25 cellular contexts compared by ENCODE assay signal in the genomic region with DNA sequence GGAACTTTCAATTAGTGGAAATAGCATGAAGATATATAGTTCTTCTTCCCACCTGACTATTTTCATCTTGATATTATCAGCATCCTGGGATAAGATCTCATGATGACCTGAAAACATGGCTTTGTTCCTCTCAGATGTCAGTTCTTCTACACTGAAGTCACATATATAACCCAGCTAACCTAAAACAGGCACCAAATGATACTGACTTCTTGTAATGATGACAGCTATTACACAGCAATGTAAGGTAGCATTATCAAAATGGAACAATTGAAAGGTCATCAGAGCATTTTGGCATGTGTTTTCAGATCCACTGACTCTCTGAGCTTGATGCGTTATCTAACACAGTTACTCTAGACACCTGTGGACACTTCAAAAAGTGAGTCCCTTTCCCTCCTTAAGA.
DNase-seq lines count a peak whose midpoint lies in the region; ATAC-seq, FAIRE-seq and TF ChIP-seq lines count a peak whose summit lies in the region.
"Had no signal": no experiment of that assay in that cellular context is flagged by ENCODE, and none has a peak within 500 bp of the region (broad histone marks: within the 10 kb centered on the region; RNA-seq: fewer than 3 reads in every experiment).

No MANE protein-coding gene starts in this region.

- no peak overlapping the region for H3K27ac ChIP-seq in RWPE1
- H3K27ac ChIP-seq: ovary, Peyer's patch, transverse colon had no signal

- no peak for DNase-seq in activated T-cell treated with anti-CD3 and anti-CD28 coated beads, Interleukin-2, amount 50 U/mL, for 72 hours
- DNase-seq in activated T-cell treated with anti-CD3 and anti-CD28 coated beads, Interleukin-2, amount 50 U/mL, for 1 hour: no peak
- DNase-seq in GM19239 (ENCODE audit: insufficient read length, low spot score) (no peak), DMS153 (lab: John Stamatoyannopoulos, UW) (no peak), RWPE1 (ENCODE audit: low spot score) (no peak)
- no peak for DNase-seq in activated T-helper 2 cell treated with anti-CD3 and anti-CD28 coated beads, Interferon-gamma antibody, Interleukin-2, Interleukin-4, amounts not matched to agents 10 μg/mL and 5 μg/mL and 100 μg/mL, durations not matched to agents 14 hours and 24 hours and 36 hours (ENCODE audit: low spot score)
- DNase-seq: activated CD8-positive, alpha-beta memory T cell treated with anti-CD3 and anti-CD28 coated beads, Interleukin-2, amount 50 U/mL, for 4 hours; aorta; Caco-2; mammary epithelial cell; NCI-H1092 treated with DMSO at 0.1 percent for 48 hours; NCI-H1930; NCI-H2227 treated with DMSO at 0.1 percent for 48 hours; NCI-H526 treated with DMSO at 0.1 percent for 48 hours; nephron progenitor cell; ovary; Peyer's patch; retina; small intestine; stimulated activated CD8-positive, alpha-beta memory T cell treated with anti-CD3 and anti-CD28 coated beads, Interleukin-4, amount 100 ng/mL, for 48 hours; transverse colon had no signal

- POLR2A ChIA-PET in RWPE1 (lab: Yijun Ruan, JAX; ENCODE audit: low non-redundant PET): no interaction called here

- peaks cover under 1 to 2% of the 10 kb centered on the region in 2 donors for H3K9me3 Mint-ChIP-seq in activated T-cell treated with anti-CD3 and anti-CD28 coated beads, Interleukin-2, amount 50 U/mL, for 72 hours
- peaks cover 5% of the 10 kb centered on the region for H3K9me3 Mint-ChIP-seq in activated T-helper 2 cell treated with anti-CD3 and anti-CD28 coated beads, Interferon-gamma antibody, Interleukin-2, Interleukin-4, amounts not matched to agents 10 μg/mL and 5 μg/mL and 100 μg/mL, durations not matched to agents 14 hours and 24 hours and 36 hours
- peaks cover 5% of the 10 kb centered on the region for H3K9me3 Mint-ChIP-seq in stimulated activated naive CD8-positive, alpha-beta T cell treated with anti-CD3 and anti-CD28 coated beads, Interleukin-15, Interleukin-2, amounts not matched to agents 100 ng/mL and 50 ng/mL, for 24 hours
- H3K9me3 Mint-ChIP-seq: dendritic cell treated with granulocyte-macrophage colony-stimulating factor and Interleukin-4, amounts not matched to agents 40 ng/mL and 50 ng/mL, for 4 days had no signal

- H3K27me3 Mint-ChIP-seq in activated T-cell treated with anti-CD3 and anti-CD28 coated beads, Interleukin-2, amount 50 U/mL, for 72 hours (ENCODE audit: low read depth): no peaks in the 10 kb centered on the region
- H3K27me3 Mint-ChIP-seq in activated T-helper 2 cell treated with anti-CD3 and anti-CD28 coated beads, Interferon-gamma antibody, Interleukin-2, Interleukin-4, amounts not matched to agents 10 μg/mL and 5 μg/mL and 100 μg/mL, durations not matched to agents 14 hours and 24 hours and 36 hours (ENCODE audit: low read depth): no peaks in the 10 kb centered on the region
- H3K27me3 Mint-ChIP-seq in stimulated activated naive CD8-positive, alpha-beta T cell treated with anti-CD3 and anti-CD28 coated beads, Interleukin-15, Interleukin-2, amounts not matched to agents 100 ng/mL and 50 ng/mL, for 24 hours: no peaks in the 10 kb centered on the region
- H3K27me3 Mint-ChIP-seq: dendritic cell treated with granulocyte-macrophage colony-stimulating factor and Interleukin-4, amounts not matched to agents 40 ng/mL and 50 ng/mL, for 4 days had no signal

- TF ChIP-seq CTCF in RWPE1 (conservative IDR thresholded peaks at IDR 0.05; ENCODE audit: low read depth): no peak

- peaks cover 98% of the 10 kb centered on the region for H3K4me1 Mint-ChIP-seq in activated T-cell treated with anti-CD3 and anti-CD28 coated beads, Interleukin-2, amount 50 U/mL, for 72 hours (ENCODE audit: low read depth)
- peaks cover 80% of the 10 kb centered on the region for H3K4me1 Mint-ChIP-seq in activated T-helper 2 cell treated with anti-CD3 and anti-CD28 coated beads, Interferon-gamma antibody, Interleukin-2, Interleukin-4, amounts not matched to agents 10 μg/mL and 5 μg/mL and 100 μg/mL, durations not matched to agents 14 hours and 24 hours and 36 hours (ENCODE audit: low read depth)
- H3K4me1 Mint-ChIP-seq in stimulated activated naive CD8-positive, alpha-beta T cell treated with anti-CD3 and anti-CD28 coated beads, Interleukin-15, Interleukin-2, amounts not matched to agents 100 ng/mL and 50 ng/mL, for 24 hours (ENCODE audit: low read depth): peaks cover 96% of the 10 kb centered on the region

- H3K36me3 Mint-ChIP-seq in activated T-cell treated with anti-CD3 and anti-CD28 coated beads, Interleukin-2, amount 50 U/mL, for 72 hours (ENCODE audit: insufficient read depth in 2 of 2): peaks cover 6 to 14% of the 10 kb centered on the region in 2 donors
- peaks cover 56% of the 10 kb centered on the region for H3K36me3 Mint-ChIP-seq in activated T-helper 2 cell treated with anti-CD3 and anti-CD28 coated beads, Interferon-gamma antibody, Interleukin-2, Interleukin-4, amounts not matched to agents 10 μg/mL and 5 μg/mL and 100 μg/mL, durations not matched to agents 14 hours and 24 hours and 36 hours (ENCODE audit: low read depth)
- peaks cover 57% of the 10 kb centered on the region for H3K36me3 Mint-ChIP-seq in stimulated activated naive CD8-positive, alpha-beta T cell treated with anti-CD3 and anti-CD28 coated beads, Interleukin-15, Interleukin-2, amounts not matched to agents 100 ng/mL and 50 ng/mL, for 24 hours (ENCODE audit: low read depth)

- intact Hi-C loops in activated T-helper 2 cell treated with anti-CD3 and anti-CD28 coated beads, Interferon-gamma antibody, Interleukin-2, Interleukin-4, amounts not matched to agents 10 μg/mL and 5 μg/mL and 100 μg/mL, durations not matched to agents 14 hours and 24 hours and 36 hours (cut with micrococcal nuclease): loop anchor here (10.0 kb wide), 1 partner anchor 809 kb away; the partner anchor contains the start of gene USP38

- peak overlapping the region; percentile 76 to 77 for H3K4me3 Mint-ChIP-seq in activated T-cell treated with anti-CD3 and anti-CD28 coated beads, Interleukin-2, amount 50 U/mL, for 72 hours
- H3K4me3 Mint-ChIP-seq in activated T-helper 2 cell treated with anti-CD3 and anti-CD28 coated beads, Interferon-gamma antibody, Interleukin-2, Interleukin-4, amounts not matched to agents 10 μg/mL and 5 μg/mL and 100 μg/mL, durations not matched to agents 14 hours and 24 hours and 36 hours (ENCODE audit: low read depth): peak overlapping the region; percentile 38
- H3K4me3 Mint-ChIP-seq in stimulated activated naive CD8-positive, alpha-beta T cell treated with anti-CD3 and anti-CD28 coated beads, Interleukin-15, Interleukin-2, amounts not matched to agents 100 ng/mL and 50 ng/mL, for 24 hours: peak overlapping the region; percentile 77
- H3K4me3 Mint-ChIP-seq: dendritic cell treated with granulocyte-macrophage colony-stimulating factor and Interleukin-4, amounts not matched to agents 40 ng/mL and 50 ng/mL, for 4 days; nephron progenitor cell had no signal

- CTCF ChIA-PET in RWPE1 (lab: Yijun Ruan, JAX): no interaction called here

- peak; percentile 11 for FAIRE-seq in GM19239 (lab: Jason Lieb, UNC)
- FAIRE-seq: frontal cortex, small intestine had no signal

- peak; percentile 24 to 41 for ATAC-seq in activated T-cell treated with anti-CD3 and anti-CD28 coated beads, Interleukin-2, amount 50 U/mL, for 72 hours (replicated peaks in 1 of 2)
- ATAC-seq: HCT116 had no signal

- H3K27ac Mint-ChIP-seq in activated T-cell treated with anti-CD3 and anti-CD28 coated beads, Interleukin-2, amount 50 U/mL, for 72 hours: peak overlapping the region; percentile 89
- H3K27ac Mint-ChIP-seq in activated T-helper 2 cell treated with anti-CD3 and anti-CD28 coated beads, Interferon-gamma antibody, Interleukin-2, Interleukin-4, amounts not matched to agents 10 μg/mL and 5 μg/mL and 100 μg/mL, durations not matched to agents 14 hours and 24 hours and 36 hours: peak overlapping the region; percentile 91
- H3K27ac Mint-ChIP-seq in stimulated activated naive CD8-positive, alpha-beta T cell treated with anti-CD3 and anti-CD28 coated beads, Interleukin-15, Interleukin-2, amounts not matched to agents 100 ng/mL and 50 ng/mL, for 24 hours: peak overlapping the region; percentile 97
- H3K27ac Mint-ChIP-seq: dendritic cell treated with granulocyte-macrophage colony-stimulating factor and Interleukin-4, amounts not matched to agents 40 ng/mL and 50 ng/mL, for 4 days; nephron progenitor cell had no signal
